Comparison of ENCODE assay signal across 9 cellular contexts in the genomic region with DNA sequence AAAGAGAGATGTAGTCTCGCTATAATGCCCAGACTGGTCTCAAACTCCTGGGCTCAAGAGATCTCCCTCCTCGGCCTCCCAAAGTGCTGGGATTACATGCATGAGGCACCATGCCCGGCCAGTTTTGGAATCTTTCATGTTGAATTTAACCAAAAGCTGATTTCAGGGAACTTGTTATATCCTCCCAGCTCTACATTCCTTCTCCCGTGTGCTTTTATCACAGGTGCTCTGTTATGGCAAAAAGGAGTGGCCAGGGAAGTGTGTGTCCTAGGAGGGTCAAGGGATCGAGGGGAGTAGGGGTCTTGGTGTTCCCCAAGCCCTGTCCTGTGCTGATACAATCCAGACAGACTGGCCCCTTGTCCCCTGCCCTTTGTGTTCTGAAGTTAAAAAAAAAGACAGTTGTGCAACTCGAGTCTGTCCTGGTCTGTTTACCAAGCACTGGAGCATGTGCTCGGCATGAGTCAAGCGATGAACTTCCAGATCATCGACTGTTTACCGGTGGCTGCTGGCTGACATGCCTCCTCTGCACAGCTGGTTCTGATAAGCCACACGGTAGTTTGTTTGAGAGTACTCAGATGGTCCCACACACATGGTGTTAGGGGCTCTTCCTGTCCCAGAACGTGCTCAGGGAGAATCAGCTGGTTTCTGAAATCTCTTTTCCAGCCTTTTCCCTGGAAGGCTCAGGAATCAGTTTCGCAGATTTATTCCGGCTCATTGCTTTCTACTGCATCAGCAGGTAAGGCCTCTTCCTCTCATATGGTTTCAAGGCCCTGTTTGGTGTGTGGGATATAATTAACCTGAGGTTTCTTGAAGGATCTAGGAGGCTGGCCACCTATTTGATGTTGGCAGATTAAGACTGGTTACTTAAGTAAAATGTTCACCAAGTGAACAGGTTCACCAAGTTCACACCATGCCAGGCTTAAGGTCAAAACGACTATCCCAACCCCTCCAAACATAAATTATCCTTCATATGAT. TPM values are rescaled to one million over a fixed set of nuclear protein-coding genes. Genes with fewer than 3 reads are reported as not detected.
DNase-seq lines count a peak whose midpoint lies in the region; ATAC-seq and TF ChIP-seq lines count a peak whose summit lies in the region.
"Had no signal": no experiment of that assay in that cellular context is flagged by ENCODE, and none has a peak within 500 bp of the region (broad histone marks: within the 10 kb centered on the region; RNA-seq: fewer than 3 reads in every experiment).

No MANE protein-coding gene starts in this region.

- intact Hi-C loops in upper lobe of right lung (cut with DNase I), result no loop called here
- intact Hi-C loops in CD4-positive, alpha-beta T cell (cut with DNase I, micrococcal nuclease), result no loop called here

- peaks cover 24% of the 10 kb centered on the region for H3K4me1 ChIP-seq in upper lobe of right lung

- CTCF ChIA-PET in CD4-positive, alpha-beta T cell (lab: Charles Lee), result no interaction called here

- H3K4me3 ChIP-seq in astrocyte of the spinal cord (ENCODE audit: low read depth, low read length) (no peak overlapping the region), upper lobe of right lung (no peak overlapping the region)

- H3K9me3 Mint-ChIP-seq in CD4-positive, alpha-beta T cell, result no peaks in the 10 kb centered on the region

- in situ Hi-C loops in astrocyte of the spinal cord (cut with HindIII; ENCODE audit: low sequenced_read_pairs), result no loop called here

- POLR2A ChIA-PET in CD4-positive, alpha-beta T cell (lab: Charles Lee), result no interaction called here

- no peaks in the 10 kb centered on the region for H3K9me3 ChIP-seq in upper lobe of right lung
- no peaks in the 10 kb centered on the region for H3K9me3 ChIP-seq in CD4-positive, alpha-beta T cell (ENCODE audit: control insufficient read depth, low read length)

- H3K27ac ChIP-seq in upper lobe of right lung, result peak overlapping the region; percentile 77
- H3K27ac ChIP-seq in CD4-positive, alpha-beta T cell (ENCODE audit: low read depth, low read length), result no peak overlapping the region

- TF ChIP-seq CTCF in astrocyte of the spinal cord (IDR thresholded peaks at IDR 0.05; ENCODE audit: low read depth, low read length) (no peak), upper lobe of right lung (IDR thresholded peaks at IDR 0.05) (no peak)
- no peak for TF ChIP-seq CTCF in CD4-positive, alpha-beta T cell (IDR thresholded peaks at IDR 0.05)

- no peaks in the 10 kb centered on the region for H3K27me3 ChIP-seq in upper lobe of right lung
- H3K27me3 ChIP-seq in CD4-positive, alpha-beta T cell (ENCODE audit: control insufficient read depth, insufficient read depth, low read length), result no peaks in the 10 kb centered on the region

- no peak overlapping the region for H3K27ac Mint-ChIP-seq in CD4-positive, alpha-beta T cell
- H3K27ac Mint-ChIP-seq: B cell had no signal

- no peak overlapping the region for H3K4me3 Mint-ChIP-seq in CD4-positive, alpha-beta T cell
- H3K4me3 Mint-ChIP-seq: B cell had no signal

- H3K4me1 Mint-ChIP-seq in CD4-positive, alpha-beta T cell (ENCODE audit: low read depth), result peaks cover 17% of the 10 kb centered on the region

- no peaks in the 10 kb centered on the region for H3K27me3 Mint-ChIP-seq in CD4-positive, alpha-beta T cell
- H3K27me3 Mint-ChIP-seq: B cell had no signal

- H3K36me3 Mint-ChIP-seq in CD4-positive, alpha-beta T cell (ENCODE audit: low read depth), result no peaks in the 10 kb centered on the region

- ATAC-seq in upper lobe of right lung (peak; percentile 87), GM18502 (IDR thresholded peaks at IDR 0.05; ENCODE audit: poor library complexity, unreplicated experiment) (no peak)
- no peak for ATAC-seq in CD4-positive, alpha-beta T cell (ENCODE audit: poor library complexity)

- peak; percentile 37 for DNase-seq in NCI-H2196 (lab: John Stamatoyannopoulos, UW; ENCODE audit: unreplicated experiment)
- no peak for DNase-seq in NCI-H2196 treated with DMSO at 0.1 percent for 48 hours (lab: John Stamatoyannopoulos, UW; ENCODE audit: unreplicated experiment)
- peak; percentile 76 for DNase-seq in astrocyte of the spinal cord (ENCODE audit: low read depth, low spot score)
- peak; percentile 84 for DNase-seq in kidney glomerular epithelial cell (lab: John Stamatoyannopoulos, UW)
- no peak for DNase-seq in upper lobe of right lung
- no peak for DNase-seq in CD4-positive, alpha-beta T cell
- no peak for DNase-seq in activated CD4-positive, alpha-beta T cell treated with anti-CD3 and anti-CD28 coated beads for 1 hour

- peaks cover 65% of the 10 kb centered on the region for H3K36me3 ChIP-seq in upper lobe of right lung

RNA-seq across cellular contexts. Expression of a gene that starts 52.6 kb away (rescaled TPM):
- total RNA-seq in upper lobe of right lung, result 63.1 TPM
- 10 to 100 TPM; 18.8 to 18.9 TPM for total RNA-seq in CD4-positive, alpha-beta T cell

Comparison
In these comparisons a context has a peak if more than half of its experiments do, and no peak if none do; other contexts are left out.
1. DNase-seq: peak in NCI-H2196 (single experiment), astrocyte of the spinal cord (single experiment) and kidney glomerular epithelial cell (single experiment); none in NCI-H2196 treated with DMSO at 0.1 percent for 48 hours (single experiment), upper lobe of right lung (single experiment), CD4-positive, alpha-beta T cell (0 of 10) and activated CD4-positive, alpha-beta T cell treated with anti-CD3 and anti-CD28 coated beads for 1 hour (single experiment).